ENCODE assay signal across 1 cellular context in the genomic region with DNA sequence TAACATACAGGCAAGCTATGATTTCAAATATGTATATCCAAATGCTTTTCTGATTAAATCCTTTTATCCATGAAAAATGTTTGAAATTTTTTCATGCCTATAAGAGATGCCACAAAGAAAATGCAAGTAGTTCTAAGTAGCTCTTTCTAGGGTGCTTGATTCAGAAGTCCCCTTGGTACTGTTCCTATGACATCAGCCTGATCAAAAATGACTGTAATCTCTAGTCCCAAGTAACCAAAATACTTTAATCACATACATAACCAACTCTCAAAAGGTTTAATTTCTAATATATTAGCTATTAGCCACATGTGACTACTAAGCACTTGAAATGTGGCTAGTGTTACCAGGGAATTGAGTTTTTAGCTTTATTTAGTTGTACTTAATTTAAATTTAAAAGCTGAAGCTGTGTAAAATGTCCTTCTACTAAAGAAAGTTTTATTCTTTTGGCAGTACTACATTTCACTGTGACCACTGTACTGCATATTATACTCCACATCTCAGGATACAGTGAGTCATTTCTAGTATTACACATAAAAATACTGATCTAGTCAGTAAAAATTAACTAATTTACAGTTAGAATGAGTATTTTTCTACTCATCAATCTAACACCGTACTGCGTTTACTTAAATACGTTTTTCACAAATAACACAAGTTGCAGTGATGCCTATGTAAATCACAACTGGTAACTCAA.
TF ChIP-seq lines count a peak whose summit lies in the region.

No MANE protein-coding gene starts in this region.

TF ChIP-seq in GM12878, 131 proteins besides CTCF, POLR2A, EP300 and RAD21 (continued from another document):
- no peak for TF ChIP-seq MTA3 (IDR thresholded peaks at IDR 0.05; ENCODE audit: borderline replicate concordance, low read length)
- no peak for TF ChIP-seq GABPA (IDR thresholded peaks at IDR 0.05; ENCODE audit: low read depth)
- no peak for TF ChIP-seq ASH2L (IDR thresholded peaks at IDR 0.05; ENCODE audit: borderline replicate concordance, low read depth)
- no peak for TF ChIP-seq MEF2B (IDR thresholded peaks at IDR 0.05; ENCODE audit: partially characterized antibody, poor library complexity, severe bottlenecking)
